16 cellular contexts compared by ENCODE assay signal in the genomic region with DNA sequence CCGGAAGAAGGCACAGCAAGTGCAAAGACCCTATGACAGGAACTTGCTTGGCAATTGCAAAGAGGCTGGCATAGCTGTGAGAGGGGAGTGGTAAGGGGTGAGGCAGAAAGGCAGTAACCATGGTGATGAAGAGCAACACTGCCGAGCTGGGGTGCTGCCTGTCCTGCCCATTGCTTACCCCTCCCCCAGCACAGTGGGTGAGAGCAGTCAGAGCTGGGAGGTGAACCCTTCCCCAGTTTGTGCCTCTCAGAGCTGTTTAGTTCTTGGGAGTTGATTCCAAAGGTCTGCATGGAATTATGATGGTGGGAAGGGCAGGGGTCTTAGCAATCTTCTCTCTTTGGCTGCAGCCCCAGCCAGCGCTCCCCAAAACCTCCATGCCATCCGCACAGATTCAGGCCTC. TPM values are rescaled to one million over a fixed set of nuclear protein-coding genes. Genes with fewer than 3 reads are reported as not detected.
DNase-seq lines count a peak whose midpoint lies in the region; ATAC-seq, FAIRE-seq and TF ChIP-seq lines count a peak whose summit lies in the region.
"Had no signal": no experiment of that assay in that cellular context is flagged by ENCODE, and none has a peak within 500 bp of the region (broad histone marks: within the 10 kb centered on the region; RNA-seq: fewer than 3 reads in every experiment).

No MANE protein-coding gene starts in this region.

- H3K9ac ChIP-seq in endodermal cell (ENCODE audit: extremely low read depth, low read length, poor library complexity, severe bottlenecking) = peak overlapping the region; percentile 75
- no peak overlapping the region for H3K9ac ChIP-seq in colonic mucosa (ENCODE audit: low read depth in 2 of 2, low read length in 2 of 2)

- intact Hi-C loops in left ventricle myocardium inferior (cut with micrococcal nuclease) = no loop called here
- intact Hi-C loops in right cardiac atrium (cut with DNase I) = no loop called here
- intact Hi-C loops in colonic mucosa (cut with DNase I) = no loop called here

- H3K4me1 Mint-ChIP-seq in endodermal cell = peaks cover 71% of the 10 kb centered on the region
- peaks cover 68% of the 10 kb centered on the region for H3K4me1 Mint-ChIP-seq in nephron progenitor cell

- H3K27me3 Mint-ChIP-seq in endodermal cell (ENCODE audit: insufficient read depth) (no peaks in the 10 kb centered on the region), nephron progenitor cell (ENCODE audit: low read depth, poor library complexity) (peaks cover 7% of the 10 kb centered on the region)

- ATAC-seq in right cardiac atrium = no peak
- ATAC-seq in HG03135 (IDR thresholded peaks at IDR 0.05; ENCODE audit: unreplicated experiment) = no peak
- ATAC-seq: GM12878 had no signal

- H3K27me3 ChIP-seq in left ventricle myocardium inferior (ENCODE audit: low read depth) (no peaks in the 10 kb centered on the region), right cardiac atrium (ENCODE audit: control insufficient read depth, insufficient read depth) (no peaks in the 10 kb centered on the region), endodermal cell (ENCODE audit: control insufficient read depth, insufficient read depth, low read length, poor library complexity, severe bottlenecking) (no peaks in the 10 kb centered on the region), colonic mucosa (no peaks in the 10 kb centered on the region)

- no peak for TF ChIP-seq CTCF in left ventricle myocardium inferior (IDR thresholded peaks at IDR 0.05; ENCODE audit: borderline replicate concordance)
- no peak for TF ChIP-seq CTCF in endodermal cell (conservative IDR thresholded peaks at IDR 0.05)
- TF ChIP-seq CTCF in nephron progenitor cell (IDR thresholded peaks at IDR 0.05) = no peak
- no peak for TF ChIP-seq CTCF in colonic mucosa (IDR thresholded peaks at IDR 0.05)

- 85% methylated on average over 4 of the region's 4 CpGs for WGBS in right cardiac atrium
- 42 to 47% methylated on average over 3 to 4 of the region's 4 CpGs for WGBS in endodermal cell (ENCODE audit: insufficient coverage in 1 of 2, insufficient read length in 1 of 2), 2 experiments

- H3K4me1 ChIP-seq in left ventricle myocardium inferior = peaks cover 12% of the 10 kb centered on the region
- peaks cover 6% of the 10 kb centered on the region for H3K4me1 ChIP-seq in right cardiac atrium (ENCODE audit: control insufficient read depth, insufficient read depth, low read length)
- peaks cover 37% of the 10 kb centered on the region for H3K4me1 ChIP-seq in endodermal cell (ENCODE audit: control insufficient read depth, insufficient read depth, low read length)
- no peaks in the 10 kb centered on the region for H3K4me1 ChIP-seq in colonic mucosa

- no peaks in the 10 kb centered on the region for H3K9me3 ChIP-seq in left ventricle myocardium inferior (replicated peaks)
- H3K9me3 ChIP-seq in right cardiac atrium (ENCODE audit: control insufficient read depth, low read length) = no peaks in the 10 kb centered on the region
- no peaks in the 10 kb centered on the region for H3K9me3 ChIP-seq in endodermal cell (ENCODE audit: control insufficient read depth, low read length)
- no peaks in the 10 kb centered on the region for H3K9me3 ChIP-seq in colonic mucosa

- H3K36me3 ChIP-seq in left ventricle myocardium inferior (peaks cover 11% of the 10 kb centered on the region), endodermal cell (ENCODE audit: control insufficient read depth, insufficient read depth, low read length) (peaks cover 84% of the 10 kb centered on the region), colonic mucosa (no peaks in the 10 kb centered on the region)

- no peak for DNase-seq in left ventricle myocardium inferior
- DNase-seq in right cardiac atrium = no peak
- peak; percentile 83 for DNase-seq in endodermal cell
- DNase-seq in nephron progenitor cell = no peak
- DNase-seq in GDM1 (lab: John Stamatoyannopoulos, UW) = no peak
- DNase-seq in GM12892 (ENCODE audit: insufficient read length) = no peak
- DNase-seq in colonic mucosa = no peak
- DNase-seq: activated gamma-delta T cell treated with Interleukin-2 at 50 U/mL for 16 hours; CD4-positive, alpha-beta T cell; NCI-H1694 treated with DMSO at 0.1 percent for 48 hours; NCI-H526 treated with DMSO at 0.1 percent for 48 hours; PC-9; stimulated activated CD4-positive, alpha-beta T cell treated with anti-CD3 and anti-CD28 coated beads, Interleukin-12 subunit alpha, Interleukin-12 subunit beta, amount 100 ng/mL, for 4 hours had no signal

- H3K4me3 Mint-ChIP-seq in endodermal cell (peak overlapping the region; percentile 49), nephron progenitor cell (peak overlapping the region; percentile 53)
- H3K4me3 Mint-ChIP-seq: CD4-positive, alpha-beta T cell had no signal

- H3K27ac Mint-ChIP-seq in endodermal cell (peak overlapping the region; percentile 99), nephron progenitor cell (peak overlapping the region; percentile 97)
- H3K27ac Mint-ChIP-seq: CD4-positive, alpha-beta T cell had no signal

- H3K4me3 ChIP-seq in left ventricle myocardium inferior (no peak overlapping the region), right cardiac atrium (ENCODE audit: low read length) (no peak overlapping the region), endodermal cell (ENCODE audit: low read length) (peak overlapping the region; percentile 76), colonic mucosa (no peak overlapping the region)
- H3K4me3 ChIP-seq: GM12878, PC-9 had no signal

- H3K9me3 Mint-ChIP-seq in endodermal cell = no peaks in the 10 kb centered on the region
- H3K9me3 Mint-ChIP-seq in nephron progenitor cell = no peaks in the 10 kb centered on the region
- H3K9me3 Mint-ChIP-seq: CD4-positive, alpha-beta T cell had no signal

- H3K27ac ChIP-seq in left ventricle myocardium inferior (replicated peaks) (peak overlapping the region; percentile 33), right cardiac atrium (ENCODE audit: low read length) (no peak overlapping the region), endodermal cell (ENCODE audit: low read depth, low read length) (peak overlapping the region; percentile 93), colonic mucosa (no peak overlapping the region)
- H3K27ac ChIP-seq: PC-9 had no signal

- no peak for FAIRE-seq in GM12892 (lab: Jason Lieb, UNC)
- FAIRE-seq: A204.1, GM12878 had no signal

- no peak for TF ChIP-seq POLR2A in GM12892 (IDR thresholded peaks at IDR 0.05; ENCODE audit: low read depth, low read length)

- H3K36me3 Mint-ChIP-seq in endodermal cell (ENCODE audit: low read depth) (peaks cover 73% of the 10 kb centered on the region), nephron progenitor cell (ENCODE audit: low read depth) (peaks cover 16% of the 10 kb centered on the region)

RNA-seq across cellular contexts. Expression of a gene that starts 8.9 kb away (rescaled TPM):
- 3.3 TPM for total RNA-seq in left ventricle myocardium inferior
- total RNA-seq in right cardiac atrium = 10 to 100 TPM in 1 of 4 donors, 1 to 10 TPM in 3; 5.4 to 11.3 (median 7.0) TPM
- polyA plus RNA-seq in right cardiac atrium = 6.8 TPM
- 100 to 1,000 TPM; 293 to 311 TPM for total RNA-seq in endodermal cell
- polyA plus RNA-seq in endodermal cell (2013, experiment 1 of 2) = 86.7 TPM
- 76.1 TPM for polyA plus RNA-seq in endodermal cell (2013, experiment 2 of 2)
- polyA plus RNA-seq in GM12892 (2012; ENCODE audit: missing spikeins) = 0.13 TPM
- total RNA-seq in colonic mucosa = 1 to 10 TPM; 3.2 to 6.0 TPM

RNA-seq across cellular contexts. Expression of a gene that starts 23.8 kb away (rescaled TPM):
- 25.6 TPM for total RNA-seq in left ventricle myocardium inferior
- total RNA-seq in right cardiac atrium = 10 to 100 TPM; 19.2 to 25.3 (median 19.8) TPM
- 10.1 TPM for polyA plus RNA-seq in right cardiac atrium
- 100 to 1,000 TPM in 1 of 2 donors, 10 to 100 TPM in 1; 91.1 to 107 TPM for total RNA-seq in endodermal cell
- polyA plus RNA-seq in endodermal cell (2013, experiment 1 of 2) = 39.7 TPM
- 38.3 TPM for polyA plus RNA-seq in endodermal cell (2013, experiment 2 of 2)
- polyA plus RNA-seq in GM12892 (2012; ENCODE audit: missing spikeins) = 16.4 TPM
- 10 to 100 TPM; 21.7 to 53.8 TPM for total RNA-seq in colonic mucosa

RNA-seq across cellular contexts. Expression of a gene that starts 54.2 kb away (rescaled TPM):
- 1.2 TPM for total RNA-seq in left ventricle myocardium inferior
- 1 to 10 TPM in 3 of 4 donors, under 1 TPM in 1; 0.95 to 1.5 (median 1.2) TPM for total RNA-seq in right cardiac atrium
- 1.6 TPM for polyA plus RNA-seq in right cardiac atrium
- total RNA-seq in endodermal cell = under 1 TPM; 0.44 to 0.57 TPM
- polyA plus RNA-seq in endodermal cell (2013, experiment 1 of 2) = 0.18 TPM
- 0.17 TPM for polyA plus RNA-seq in endodermal cell (2013, experiment 2 of 2)
- polyA plus RNA-seq in GM12892 (2012; ENCODE audit: missing spikeins) = 0.08 TPM
- total RNA-seq in colonic mucosa = 1 to 10 TPM; 6.9 to 8.2 TPM

Comparison
In these comparisons a context has a peak if more than half of its experiments do, and no peak if none do; other contexts are left out.
1. H3K27ac ChIP-seq: peak in left ventricle myocardium inferior (single experiment) and endodermal cell (single experiment); none in right cardiac atrium (single experiment) and colonic mucosa (single experiment).
2. RNA of a gene that starts 8.9 kb away (total RNA-seq): 293 to 311 TPM in endodermal cell; 5.4 to 11.3 TPM in right cardiac atrium, 3.2 to 6.0 TPM in colonic mucosa and 3.3 TPM in left ventricle myocardium inferior (single experiment); every median in the first group is over 10 times any median in the second.